ENCODE assay signal across 8 cellular contexts in genomic region chr2:11123856-11124759, GRCh38. TPM values are rescaled to one million over a fixed set of nuclear protein-coding genes. Genes with fewer than 3 reads are reported as not detected.
DNase-seq lines count a peak whose midpoint lies in the region; ATAC-seq and TF ChIP-seq lines count a peak whose summit lies in the region.

No MANE protein-coding gene starts in this region.

- H3K36me3 Mint-ChIP-seq in activated T-helper 1 cell treated with anti-CD3 and anti-CD28 coated beads, Interleukin-12 subunit alpha, Interleukin-12 subunit beta, Interleukin-2, Interleukin-4 antibody, amounts not matched to agents 30 ng/mL and 10 ng/mL and 1 ng/mL, durations not matched to agents 14 hours and 24 hours and 36 hours (ENCODE audit: low read depth): no peaks in the 10 kb centered on the region

- CTCF ChIA-PET in Panc1 (lab: Charles Lee): interaction anchor here (0.6 to 2.8 kb wide), 6 partner anchors 9 to 292 kb away, joined by 3 to 15 read pairs (median 6); a partner anchor contains a TSS

- POLR2A ChIA-PET in Panc1 (lab: Charles Lee): interaction anchor here (0.5 to 0.6 kb wide), 2 partner anchors 289 to 298 kb away, joined by 3 to 14 read pairs; no protein-coding TSS in a partner anchor

- DNase-seq in LoVo (ENCODE audit: low spot score) (peak; percentile 56), Panc1 (ENCODE audit: low read depth, low spot score) (no peak), fibroblast of the aortic adventitia (ENCODE audit: low read depth) (peak; percentile 41), posterior cingulate gyrus (peak; percentile 61 to 96 (median 80)), cerebellar nuclear complex (lab: John Stamatoyannopoulos, UW) (no peak)
- peak; percentile 24 for DNase-seq in activated T-helper 1 cell treated with anti-CD3 and anti-CD28 coated beads, Interleukin-12 subunit alpha, Interleukin-12 subunit beta, Interleukin-2, Interleukin-4 antibody, amounts not matched to agents 30 ng/mL and 10 ng/mL and 1 ng/mL, durations not matched to agents 14 hours and 24 hours and 36 hours (ENCODE audit: low spot score)

- H3K27ac ChIP-seq in Panc1 (ENCODE audit: low read length): no peak overlapping the region

- no TSS peak for BruUV-seq in Panc1 (replicated peaks; lab: Mats Ljungman, UMichigan)

- peaks cover 9% of the 10 kb centered on the region for H3K27me3 Mint-ChIP-seq in activated T-helper 1 cell treated with anti-CD3 and anti-CD28 coated beads, Interleukin-12 subunit alpha, Interleukin-12 subunit beta, Interleukin-2, Interleukin-4 antibody, amounts not matched to agents 30 ng/mL and 10 ng/mL and 1 ng/mL, durations not matched to agents 14 hours and 24 hours and 36 hours (ENCODE audit: insufficient read depth)

- in situ Hi-C loops in Panc1 (cut with HindIII; ENCODE audit: low pct_unique_long_range_greater_than_20kb, low sequenced_read_pairs): no loop called here

- no peaks in the 10 kb centered on the region for H3K36me3 ChIP-seq in Panc1 (ENCODE audit: control insufficient read depth, insufficient read depth, low read length)

- no peak overlapping the region for H3K4me3 ChIP-seq in GM12875 (ENCODE audit: low read depth, low read length)
- no peak overlapping the region for H3K4me3 ChIP-seq in Panc1 (ENCODE audit: low read depth in 2 of 2, low read length in 2 of 2)
- no peak overlapping the region for H3K4me3 ChIP-seq in fibroblast of the aortic adventitia (ENCODE audit: low read depth, low read length)

- ATAC-seq in Panc1: peak; percentile 81
- ATAC-seq in HG02870 (IDR thresholded peaks at IDR 0.05; ENCODE audit: unreplicated experiment): no peak

- no peaks in the 10 kb centered on the region for H3K4me1 ChIP-seq in Panc1 (ENCODE audit: control insufficient read depth, insufficient read depth, low read length)

- peaks cover 5% of the 10 kb centered on the region for H3K4me1 Mint-ChIP-seq in activated T-helper 1 cell treated with anti-CD3 and anti-CD28 coated beads, Interleukin-12 subunit alpha, Interleukin-12 subunit beta, Interleukin-2, Interleukin-4 antibody, amounts not matched to agents 30 ng/mL and 10 ng/mL and 1 ng/mL, durations not matched to agents 14 hours and 24 hours and 36 hours (ENCODE audit: low read depth)

- H3K27ac Mint-ChIP-seq in activated T-helper 1 cell treated with anti-CD3 and anti-CD28 coated beads, Interleukin-12 subunit alpha, Interleukin-12 subunit beta, Interleukin-2, Interleukin-4 antibody, amounts not matched to agents 30 ng/mL and 10 ng/mL and 1 ng/mL, durations not matched to agents 14 hours and 24 hours and 36 hours: no peak overlapping the region

- no peaks in the 10 kb centered on the region for H3K9me3 Mint-ChIP-seq in activated T-helper 1 cell treated with anti-CD3 and anti-CD28 coated beads, Interleukin-12 subunit alpha, Interleukin-12 subunit beta, Interleukin-2, Interleukin-4 antibody, amounts not matched to agents 30 ng/mL and 10 ng/mL and 1 ng/mL, durations not matched to agents 14 hours and 24 hours and 36 hours

- H3K9me3 ChIP-seq in Panc1 (ENCODE audit: control insufficient read depth, insufficient read depth, low read depth, low read length): no peaks in the 10 kb centered on the region

- intact Hi-C loops in Panc1 (cut with micrococcal nuclease; ENCODE audit: unreplicated experiment) (loop anchor here (1.0 kb wide), 1 partner anchor 292 kb away; no protein-coding TSS in a partner anchor), posterior cingulate gyrus (cut with DNase I) (loop anchor here (1.0 to 10.0 kb wide), 2 partner anchors 209 to 292 kb away; partner anchors contain the start of gene KCNF1)
- intact Hi-C loops in activated T-helper 1 cell treated with anti-CD3 and anti-CD28 coated beads, Interleukin-12 subunit alpha, Interleukin-12 subunit beta, Interleukin-2, Interleukin-4 antibody, amounts not matched to agents 30 ng/mL and 10 ng/mL and 1 ng/mL, durations not matched to agents 14 hours and 24 hours and 36 hours (cut with micrococcal nuclease): loop anchor here (1.0 to 10.0 kb wide), 2 partner anchors 149 to 292 kb away; no protein-coding TSS in a partner anchor

- no peaks in the 10 kb centered on the region for H3K27me3 ChIP-seq in Panc1 (ENCODE audit: control insufficient read depth, insufficient read depth, low read length)

- TF ChIP-seq CTCF in GM12875 (IDR thresholded peaks at IDR 0.05; ENCODE audit: borderline replicate concordance, insufficient read depth, low read depth, low read length) (peak; percentile 94), Panc1 (IDR thresholded peaks at IDR 0.05) (peak; percentile 93), fibroblast of the aortic adventitia (IDR thresholded peaks at IDR 0.05; ENCODE audit: insufficient read depth, low read length) (peak; percentile 94)

- no peak overlapping the region for H3K4me3 Mint-ChIP-seq in activated T-helper 1 cell treated with anti-CD3 and anti-CD28 coated beads, Interleukin-12 subunit alpha, Interleukin-12 subunit beta, Interleukin-2, Interleukin-4 antibody, amounts not matched to agents 30 ng/mL and 10 ng/mL and 1 ng/mL, durations not matched to agents 14 hours and 24 hours and 36 hours

RNA-seq across cellular contexts. Expression of gene SLC66A3, which starts 31.2 kb away (rescaled TPM):
- total RNA-seq in Panc1 (2021; ENCODE audit: unreplicated experiment) (39.1 TPM), fibroblast of the aortic adventitia (ENCODE audit: low replicate concordance) (48.2 and 83.1 TPM in 2 replicates)
- polyA plus RNA-seq in Panc1 (2012; ENCODE audit: insufficient read length): 43.7 TPM
- total RNA-seq in activated T-helper 1 cell treated with anti-CD3 and anti-CD28 coated beads, Interleukin-12 subunit alpha, Interleukin-12 subunit beta, Interleukin-2, Interleukin-4 antibody, amounts not matched to agents 30 ng/mL and 10 ng/mL and 1 ng/mL, durations not matched to agents 14 hours and 24 hours and 36 hours: 7.2 and 7.9 TPM in 2 replicates

Comparison
In these comparisons a context has a peak if more than half of its experiments do, and no peak if none do; other contexts are left out.
1. DNase-seq: peak in LoVo (single experiment), activated T-helper 1 cell treated with anti-CD3 and anti-CD28 coated beads, Interleukin-12 subunit alpha, Interleukin-12 subunit beta, Interleukin-2, Interleukin-4 antibody, amounts not matched to agents 30 ng/mL and 10 ng/mL and 1 ng/mL, durations not matched to agents 14 hours and 24 hours and 36 hours (single experiment), fibroblast of the aortic adventitia (single experiment) and posterior cingulate gyrus (10 of 10); none in Panc1 (single experiment) and cerebellar nuclear complex (0 of 2).
2. Peak in every context shown above with its lines, with median percentiles within 50 percentile points of each other: CTCF ChIP-seq.